8 cellular contexts compared by ENCODE assay signal in the genomic region with DNA sequence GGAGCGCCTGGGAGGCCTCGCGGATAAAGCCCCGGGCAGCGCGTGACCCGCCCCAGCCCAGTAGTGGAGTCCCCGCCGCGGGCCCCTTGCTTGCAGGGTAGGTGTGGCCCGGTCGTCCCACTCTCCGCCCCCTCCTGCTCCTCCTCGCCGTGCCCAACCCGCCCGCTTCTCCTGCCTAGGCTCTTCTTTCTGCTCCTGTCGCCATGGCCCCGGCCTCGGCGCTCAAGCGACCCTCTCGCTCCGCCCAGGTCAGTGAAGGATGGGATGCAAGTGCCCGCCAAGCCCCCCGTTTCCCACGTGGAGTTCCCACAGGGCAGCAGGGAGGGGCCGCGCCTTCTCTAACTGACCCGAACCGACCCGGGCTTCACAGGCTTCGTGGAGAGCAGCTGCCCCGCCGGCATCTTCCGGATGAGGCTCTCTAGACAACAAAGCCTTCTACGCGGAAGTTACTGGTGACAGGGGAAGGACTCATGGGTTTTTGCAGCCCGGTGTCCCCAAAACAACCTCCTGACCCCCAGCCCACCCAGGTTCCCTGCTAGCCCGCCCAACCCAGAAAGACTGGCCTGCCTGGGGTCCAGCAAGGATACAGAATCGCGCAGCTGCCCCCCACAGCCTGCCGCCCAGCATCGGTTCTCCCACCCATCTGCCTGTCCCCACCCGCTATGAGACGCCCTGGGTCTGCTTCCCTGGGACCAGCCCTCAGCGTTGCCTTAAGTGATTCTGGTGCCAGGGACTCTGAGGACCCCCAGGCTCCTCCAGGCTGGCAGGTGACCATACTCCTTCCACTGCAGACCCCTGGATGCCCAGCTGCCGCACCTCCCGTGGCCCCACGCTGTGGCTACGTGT. TPM values are rescaled to one million over a fixed set of nuclear protein-coding genes. Genes with fewer than 3 reads are reported as not detected.
DNase-seq lines count a peak whose midpoint lies in the region; ATAC-seq and TF ChIP-seq lines count a peak whose summit lies in the region.

No MANE protein-coding gene starts in this region.

- H3K79me2 ChIP-seq in MM.1S (ENCODE audit: low read length): no peaks in the 10 kb centered on the region

- H3K4me1 ChIP-seq in MM.1S (ENCODE audit: low read length): no peaks in the 10 kb centered on the region
- no peaks in the 10 kb centered on the region for H3K4me1 ChIP-seq in foreskin keratinocyte
- peaks cover 1% of the 10 kb centered on the region for H3K4me1 ChIP-seq in urinary bladder (ENCODE audit: insufficient read depth)

- POLR2A ChIA-PET in HEK293T (lab: Yijun Ruan, JAX): no interaction called here

- peaks cover 8% of the 10 kb centered on the region for H3K36me3 Mint-ChIP-seq in activated T-cell treated with anti-CD3 and anti-CD28 coated beads, Interleukin-2, amount 50 U/mL, for 24 hours (ENCODE audit: low read depth)
- H3K36me3 Mint-ChIP-seq in progenitor cell of endocrine pancreas (ENCODE audit: insufficient read depth): no peaks in the 10 kb centered on the region

- peak overlapping the region; percentile 85 for H3K4me3 Mint-ChIP-seq in activated T-cell treated with anti-CD3 and anti-CD28 coated beads, Interleukin-2, amount 50 U/mL, for 24 hours
- peak overlapping the region; percentile 81 for H3K4me3 Mint-ChIP-seq in progenitor cell of endocrine pancreas (ENCODE audit: low read depth)

- peaks cover 21% of the 10 kb centered on the region for H3K4me1 Mint-ChIP-seq in activated T-cell treated with anti-CD3 and anti-CD28 coated beads, Interleukin-2, amount 50 U/mL, for 24 hours (ENCODE audit: low read depth)
- peaks cover 1% of the 10 kb centered on the region for H3K4me1 Mint-ChIP-seq in progenitor cell of endocrine pancreas (ENCODE audit: low read depth)

- H3K27ac ChIP-seq in MM.1S (ENCODE audit: low read length) (no peak overlapping the region), foreskin keratinocyte (no peak overlapping the region), urinary bladder (ENCODE audit: low read depth) (no peak overlapping the region)

- peak overlapping the region; percentile 92 for H3K4me2 ChIP-seq in MM.1S (ENCODE audit: low read depth, low read length)

- peaks cover 4% of the 10 kb centered on the region for H3K27me3 Mint-ChIP-seq in activated T-cell treated with anti-CD3 and anti-CD28 coated beads, Interleukin-2, amount 50 U/mL, for 24 hours
- H3K27me3 Mint-ChIP-seq in progenitor cell of endocrine pancreas: peaks cover 22% of the 10 kb centered on the region

- no peaks in the 10 kb centered on the region for H4K20me1 ChIP-seq in MM.1S (ENCODE audit: insufficient read depth, low read length)

- CTCF ChIA-PET in HEK293T (lab: Yijun Ruan, JAX): no interaction called here

- no peak for TF ChIP-seq CTCF in MM.1S (IDR thresholded peaks at IDR 0.05; ENCODE audit: low read length)
- TF ChIP-seq CTCF in foreskin keratinocyte (conservative IDR thresholded peaks at IDR 0.05): no peak
- TF ChIP-seq CTCF in progenitor cell of endocrine pancreas (IDR thresholded peaks at IDR 0.05; ENCODE audit: unreplicated experiment): no peak

- H3K27ac Mint-ChIP-seq in activated T-cell treated with anti-CD3 and anti-CD28 coated beads, Interleukin-2, amount 50 U/mL, for 24 hours: peak overlapping the region; percentile 92
- no peak overlapping the region for H3K27ac Mint-ChIP-seq in progenitor cell of endocrine pancreas

- H3K4me3 ChIP-seq in MM.1S (ENCODE audit: low read length) (peak overlapping the region; percentile 67), urinary bladder (ENCODE audit: low read depth, low read length) (peak overlapping the region; percentile 54)

- peak overlapping the region; percentile 98 for H2AFZ ChIP-seq in MM.1S (ENCODE audit: low read length)

- DNase-seq in COLO668 (lab: John Stamatoyannopoulos, UW; ENCODE audit: unreplicated experiment) (peak; percentile 87), MM.1S (peak; percentile 31), foreskin keratinocyte (no peak), progenitor cell of endocrine pancreas (ENCODE audit: low spot score, unreplicated experiment) (peak; percentile 32), HEK293T (ENCODE audit: extremely low spot score) (no peak)
- peak; percentile 76 for DNase-seq in activated T-cell treated with anti-CD3 and anti-CD28 coated beads, Interleukin-2, amount 50 U/mL, for 24 hours

- ATAC-seq in GM21381 (IDR thresholded peaks at IDR 0.05; ENCODE audit: unreplicated experiment): peak; percentile 72
- peak; percentile 75 for ATAC-seq in foreskin keratinocyte

- no peaks in the 10 kb centered on the region for H3K9me3 Mint-ChIP-seq in activated T-cell treated with anti-CD3 and anti-CD28 coated beads, Interleukin-2, amount 50 U/mL, for 24 hours
- H3K9me3 Mint-ChIP-seq in progenitor cell of endocrine pancreas (ENCODE audit: low read depth): no peaks in the 10 kb centered on the region

- no peaks in the 10 kb centered on the region for H3F3A ChIP-seq in MM.1S (ENCODE audit: insufficient read depth, low read length)

- no peaks in the 10 kb centered on the region for H3K9me2 ChIP-seq in MM.1S (replicated peaks; ENCODE audit: insufficient read depth, low read length)

- H3K9me3 ChIP-seq in MM.1S (replicated peaks; ENCODE audit: insufficient read depth, low read length): no peaks in the 10 kb centered on the region

- 18% methylated on average over 51 of the region's 51 CpGs for WGBS in urinary bladder

- peak overlapping the region; percentile 39; the same call in 1 of the 2 replicates for H3K9ac ChIP-seq in MM.1S (ENCODE audit: low read length)

- H3K36me3 ChIP-seq in MM.1S (replicated peaks; ENCODE audit: insufficient read depth, low read length): no peaks in the 10 kb centered on the region
- H3K36me3 ChIP-seq in urinary bladder (ENCODE audit: insufficient read depth): no peaks in the 10 kb centered on the region

- H3K27me3 ChIP-seq in MM.1S (replicated peaks; ENCODE audit: insufficient read depth, low read length) (no peaks in the 10 kb centered on the region), foreskin keratinocyte (peaks cover 15% of the 10 kb centered on the region)

TF ChIP-seq in HEK293T, 16 proteins besides CTCF, POLR2A, EP300 and RAD21:
- no peak for TF ChIP-seq LEF1 (IDR thresholded peaks at IDR 0.05; ENCODE audit: borderline replicate concordance)
- no peak for TF ChIP-seq HDGF (IDR thresholded peaks at IDR 0.05; ENCODE audit: borderline replicate concordance)
- no peak for TF ChIP-seq SP1 (IDR thresholded peaks at IDR 0.05)
- TF ChIP-seq FOXK2 (IDR thresholded peaks at IDR 0.05): no peak
- TF ChIP-seq ARNT (IDR thresholded peaks at IDR 0.05): no peak
- TF ChIP-seq BHLHE40 (IDR thresholded peaks at IDR 0.05; ENCODE audit: borderline replicate concordance): no peak
- no peak for TF ChIP-seq CTBP1 (IDR thresholded peaks at IDR 0.05; ENCODE audit: borderline replicate concordance)
- no peak for TF ChIP-seq NFRKB (IDR thresholded peaks at IDR 0.05)

RNA-seq across cellular contexts. Expression of a gene that starts 32.9 kb away (rescaled TPM):
- total RNA-seq in foreskin keratinocyte (4.2 and 5.2 TPM in 2 replicates), progenitor cell of endocrine pancreas (13.2 and 15.6 TPM in 2 replicates), urinary bladder (19.0 TPM)
- polyA plus RNA-seq in foreskin keratinocyte (2.8 and 5.2 TPM in 2 replicates), urinary bladder (20.9 TPM)

Comparison
In these comparisons a context has a peak if more than half of its experiments do, and no peak if none do; other contexts are left out.
1. DNase-seq: peak in COLO668 (single experiment), MM.1S (single experiment), activated T-cell treated with anti-CD3 and anti-CD28 coated beads, Interleukin-2, amount 50 U/mL, for 24 hours (single experiment) and progenitor cell of endocrine pancreas (single experiment); none in foreskin keratinocyte (0 of 2) and HEK293T (single experiment).